35 cellular contexts compared by ENCODE assay signal in the genomic region with DNA sequence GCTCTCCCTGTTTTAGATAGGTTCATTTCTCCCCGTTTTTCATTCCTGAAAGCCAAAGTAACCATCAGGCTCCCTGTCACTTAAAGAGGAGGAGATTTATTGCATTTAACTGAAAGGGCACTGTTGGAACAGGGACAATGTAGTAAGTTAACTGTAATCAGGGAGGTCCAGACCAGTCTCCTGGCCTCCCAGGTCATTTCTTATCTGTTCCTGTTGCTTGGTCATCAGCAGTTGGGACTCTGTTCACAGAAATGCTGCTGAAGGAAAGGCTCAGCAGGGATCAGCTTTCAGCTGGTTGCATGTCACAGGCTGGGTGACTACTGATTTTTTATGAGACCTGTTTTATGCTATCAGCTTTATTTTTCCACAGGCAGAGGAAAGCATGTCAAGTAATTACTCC.
DNase-seq lines count a peak whose midpoint lies in the region; ATAC-seq, FAIRE-seq and TF ChIP-seq lines count a peak whose summit lies in the region.
"Had no signal": no experiment of that assay in that cellular context is flagged by ENCODE, and none has a peak within 500 bp of the region (broad histone marks: within the 10 kb centered on the region; RNA-seq: fewer than 3 reads in every experiment).

No MANE protein-coding gene starts in this region.

- no peak for TF ChIP-seq RAD21 in A549 (conservative IDR thresholded peaks at IDR 0.05 in 1 of 2, IDR thresholded peaks at IDR 0.05 in 1 of 2)

- ATAC-seq in A549 (peak; percentile 47 to 62; a peak in 4 of 6 replicates), GM21786 (IDR thresholded peaks at IDR 0.05; ENCODE audit: unreplicated experiment) (no peak)
- ATAC-seq: activated CD8-positive, alpha-beta memory T cell treated with anti-CD3 and anti-CD28 coated beads, Interleukin-2, amount 10 ng/mL, durations not matched to agents 7 days and 5 days; activated T-cell treated with anti-CD3 and anti-CD28 coated beads, Interleukin-2, amount 50 U/mL, for 4 hours; effector memory CD8-positive, alpha-beta T cell; GM12878; heart right ventricle; stimulated activated naive CD8-positive, alpha-beta T cell treated with anti-CD3 and anti-CD28 coated beads, Interleukin-15, amount 100 ng/mL, for 72 hours had no signal

- DNase-seq in A549 (ENCODE audit: low read depth in 1 of 2, low spot score in 1 of 2) (peak in 1 of 2 experiments; percentile 41), NCI-H526 treated with DMSO at 0.1 percent for 48 hours (lab: John Stamatoyannopoulos, UW) (peak; percentile 5), brain microvascular endothelial cell (peak; percentile 5), NCI-H187 (lab: John Stamatoyannopoulos, UW) (no peak), NOMO-1 treated with dmso at 0.1 percent for 144 hours (lab: John Stamatoyannopoulos, UW; ENCODE audit: unreplicated experiment) (no peak)
- DNase-seq in stimulated activated CD4-positive, alpha-beta T cell treated with anti-CD3 and anti-CD28 coated beads, Interleukin-4, amount 100 ng/mL, for 4 hours = no peak
- DNase-seq: activated CD8-positive, alpha-beta memory T cell treated with anti-CD3 and anti-CD28 coated beads, Interleukin-2, amount 10 ng/mL, durations not matched to agents 7 days and 5 days; activated gamma-delta T cell; activated naive CD8-positive, alpha-beta T cell treated with anti-CD3 and anti-CD28 coated beads for 36 hours; activated T-cell treated with anti-CD3 and anti-CD28 coated beads, Interleukin-2, amount 50 U/mL, for 4 hours; anterior cingulate cortex; CD4-positive, alpha-beta memory T cell; effector memory CD8-positive, alpha-beta T cell; EL; foreskin fibroblast; heart right ventricle; KG1; mammary epithelial cell; NCI-H1105 treated with DMSO at 0.1 percent for 48 hours; NCI-H1930; NCI-H510A treated with DMSO at 0.1 percent for 48 hours; NK-92 treated with Interleukin-12 subunit alpha and Interleukin-12 subunit beta, amount 100 ng/mL, for 24 hours; Peyer's patch; right lobe of liver; SIG-M5; stimulated activated naive CD8-positive, alpha-beta T cell treated with anti-CD3 and anti-CD28 coated beads, Interleukin-15, amount 100 ng/mL, for 72 hours; T1000; uterus had no signal

- H3K27ac ChIP-seq in A549 (peak overlapping the region; percentile 14 to 47; a peak in 4 of 6 replicates), brain microvascular endothelial cell (no peak overlapping the region), mesodermal cell (ENCODE audit: low read depth, low read length, severe bottlenecking) (peak overlapping the region; percentile 3)
- H3K27ac ChIP-seq: coronary artery, esophagus muscularis mucosa, heart right ventricle, Peyer's patch, right lobe of liver, thoracic aorta, uterus had no signal

- peaks cover 24% of the 10 kb centered on the region for H3K4me1 ChIP-seq in A549
- no peaks in the 10 kb centered on the region for H3K4me1 ChIP-seq in mesodermal cell (ENCODE audit: control insufficient read depth, insufficient read depth, low read length, poor library complexity, severe bottlenecking)
- H3K4me1 ChIP-seq: esophagus muscularis mucosa, heart right ventricle, Peyer's patch, right lobe of liver, uterus had no signal

- H3K9me3 ChIP-seq in A549 (0 out of 3 replicates have a peak, but pooled peaks cover 4% of the 10 kb centered on the region), mesodermal cell (ENCODE audit: control insufficient read depth, low read length) (no peaks in the 10 kb centered on the region)
- H3K9me3 ChIP-seq: esophagus muscularis mucosa, Peyer's patch, right lobe of liver, thoracic aorta, uterus had no signal

- 38% methylated on average over 1 of the region's 1 CpG for WGBS in A549 (ENCODE audit: missing lambda C conversion rate)
- 40% methylated on average over 1 of the region's 1 CpG; no CpG with 5 or more reads in 1 of the 2 experiments for WGBS in mesodermal cell (ENCODE audit: insufficient coverage in 2 of 2), 2 experiments

- H3K4me2 ChIP-seq in A549 = peak overlapping the region; percentile 39

- no peak for FAIRE-seq in A549 (lab: Jason Lieb, UNC)
- FAIRE-seq: GM12878, H54 had no signal

- CTCF ChIA-PET in A549 (lab: Yijun Ruan, JAX) = interaction anchor here (0.6 kb wide), 1 partner anchor 13 kb away, joined by 3 read pairs; no protein-coding TSS in a partner anchor

- in situ Hi-C loops in brain microvascular endothelial cell (cut with HindIII; ENCODE audit: low pct_ligation_motif_present, low sequenced_read_pairs) = no loop called here

- H3K4me3 ChIP-seq in A549 (no peak overlapping the region), brain microvascular endothelial cell (ENCODE audit: low read depth, low read length) (no peak overlapping the region), mesodermal cell (ENCODE audit: extremely low read depth, insufficient read depth, low read length, poor library complexity, severe bottlenecking) (no peak overlapping the region)
- H3K4me3 ChIP-seq: coronary artery, esophagus muscularis mucosa, GM12878, heart right ventricle, Peyer's patch, right lobe of liver, thoracic aorta, uterus had no signal

- no peak for TF ChIP-seq POLR2A in A549 (IDR thresholded peaks at IDR 0.05; ENCODE audit: low read length)

- POLR2A ChIA-PET in A549 (lab: Yijun Ruan, JAX) = no interaction called here

- no peak for TF ChIP-seq CTCF in A549 (IDR thresholded peaks at IDR 0.05)
- no peak for TF ChIP-seq CTCF in brain microvascular endothelial cell (IDR thresholded peaks at IDR 0.05; ENCODE audit: low read depth, low read length, missing control alignments)

- H3K27me3 ChIP-seq in brain microvascular endothelial cell (replicated peaks) = no peaks in the 10 kb centered on the region
- H3K27me3 ChIP-seq: esophagus muscularis mucosa, Peyer's patch, right lobe of liver, uterus had no signal

- no peak for TF ChIP-seq EP300 in A549 (IDR thresholded peaks at IDR 0.05)

- H3K36me3 ChIP-seq in brain microvascular endothelial cell (replicated peaks) (no peaks in the 10 kb centered on the region), mesodermal cell (ENCODE audit: control insufficient read depth, insufficient read depth, low read length) (no peaks in the 10 kb centered on the region)
- H3K36me3 ChIP-seq: esophagus muscularis mucosa, heart right ventricle, Peyer's patch, right lobe of liver, thoracic aorta, uterus had no signal

TF ChIP-seq in A549, 52 proteins besides CTCF, POLR2A, EP300 and RAD21:
- TF ChIP-seq NR3C1 (IDR thresholded peaks at IDR 0.05) = no peak
- no peak for TF ChIP-seq FOSB (CRISPR knock-in tag; IDR thresholded peaks at IDR 0.05)

Comparison
In these comparisons a context has a peak if more than half of its experiments do, and no peak if none do; other contexts are left out.
1. DNase-seq: peak in NCI-H526 treated with DMSO at 0.1 percent for 48 hours (single experiment) and brain microvascular endothelial cell (single experiment); none in NCI-H187 (0 of 2), NOMO-1 treated with dmso at 0.1 percent for 144 hours (single experiment) and stimulated activated CD4-positive, alpha-beta T cell treated with anti-CD3 and anti-CD28 coated beads, Interleukin-4, amount 100 ng/mL, for 4 hours (0 of 2).